16 cellular contexts compared by ENCODE assay signal in genomic region chr17:48244814-48245213, GRCh38.
DNase-seq lines count a peak whose midpoint lies in the region; ATAC-seq, FAIRE-seq and TF ChIP-seq lines count a peak whose summit lies in the region.
"Had no signal": no experiment of that assay in that cellular context is flagged by ENCODE, and none has a peak within 500 bp of the region (broad histone marks: within the 10 kb centered on the region; RNA-seq: fewer than 3 reads in every experiment).

No MANE protein-coding gene starts in this region.

- peak overlapping the region; percentile 65 to 81 for H3K27ac ChIP-seq in A549
- H3K27ac ChIP-seq: gastrocnemius medialis had no signal

- no peak overlapping the region for H3K4me3 Mint-ChIP-seq in T-cell
- H3K4me3 Mint-ChIP-seq: activated CD4-positive, alpha-beta memory T cell treated with anti-CD3 and anti-CD28 coated beads, Interleukin-2, amount 10 ng/mL, durations not matched to agents 7 days and 5 days; IgD-negative memory B cell had no signal

- no peak for TF ChIP-seq RAD21 in A549 (conservative IDR thresholded peaks at IDR 0.05 in 1 of 2, IDR thresholded peaks at IDR 0.05 in 1 of 2)

- 7% methylated on average over 1 of the region's 1 CpG for WGBS in A549 (ENCODE audit: missing lambda C conversion rate)

- H3K9me3 ChIP-seq in A549: no peaks in the 10 kb centered on the region
- H3K9me3 ChIP-seq: gastrocnemius medialis, pancreas had no signal

- TF ChIP-seq POLR2A in A549 (IDR thresholded peaks at IDR 0.05; ENCODE audit: low read length) (no peak), H54 (IDR thresholded peaks at IDR 0.05; ENCODE audit: low read depth, low read length) (no peak)

- CTCF ChIA-PET in A549 (lab: Yijun Ruan, JAX): interaction anchor here (0.8 to 15.3 kb wide), 12 partner anchors 9 to 105 kb away, joined by 3 to 217 read pairs (median 5); no protein-coding TSS in a partner anchor
- CTCF ChIA-PET in T-cell (lab: Charles Lee): interaction anchor here (0.6 to 1.9 kb wide), 4 partner anchors 16 to 248 kb away, joined by 3 to 6 read pairs (median 4); no protein-coding TSS in a partner anchor

- H3K36me3 Mint-ChIP-seq in T-cell: peaks cover 8% of the 10 kb centered on the region
- H3K36me3 Mint-ChIP-seq: IgD-negative memory B cell had no signal

- H3K4me1 ChIP-seq in A549: peaks cover 79% of the 10 kb centered on the region

- TF ChIP-seq CTCF in A549 (IDR thresholded peaks at IDR 0.05): no peak

- DNase-seq in A549 (ENCODE audit: low read depth in 1 of 2, low spot score in 1 of 2) (peak in 1 of 2 experiments; percentile 53), H54 (ENCODE audit: insufficient read length, low spot score) (no peak), T-cell (no peak), iris pigment epithelial cell (ENCODE audit: low read depth) (peak; percentile 44), HUDEP-2 (lab: John Stamatoyannopoulos, UW; ENCODE audit: unreplicated experiment in 76 of 76) (no peak), OCI-M1 (lab: John Stamatoyannopoulos, UW) (no peak), NCI-H2227 treated with DMSO at 0.1 percent for 48 hours (lab: John Stamatoyannopoulos, UW) (no peak)
- DNase-seq: activated CD4-positive, alpha-beta memory T cell treated with anti-CD3 and anti-CD28 coated beads, Interleukin-2, amount 10 ng/mL, durations not matched to agents 7 days and 5 days; activated effector memory CD4-positive, alpha-beta T cell treated with Interleukin-2 at 50 U/mL for 16 hours; effector CD8-positive, alpha-beta T cell; gastrocnemius medialis; NCI-H774; pancreas; Right ventricle myocardium superior had no signal

- no peak overlapping the region for H3K4me3 ChIP-seq in A549
- H3K4me3 ChIP-seq: gastrocnemius medialis, pancreas had no signal

- no peak for TF ChIP-seq EP300 in A549 (IDR thresholded peaks at IDR 0.05)

- FAIRE-seq in A549 (lab: Jason Lieb, UNC): no peak
- peak; percentile 72 for FAIRE-seq in H54 (lab: Jason Lieb, UNC)
- FAIRE-seq: pancreas had no signal

- no peaks in the 10 kb centered on the region for H3K27me3 Mint-ChIP-seq in T-cell
- H3K27me3 Mint-ChIP-seq: activated CD4-positive, alpha-beta memory T cell treated with anti-CD3 and anti-CD28 coated beads, Interleukin-2, amount 10 ng/mL, durations not matched to agents 7 days and 5 days had no signal

- POLR2A ChIA-PET in A549 (lab: Yijun Ruan, JAX) (no interaction called here), T-cell (lab: Charles Lee) (interaction anchor here in 1 of 2 donors (0.6 kb wide), 1 partner anchor 9 kb away, joined by 4 read pairs; no protein-coding TSS in a partner anchor)

- ATAC-seq in A549: no peak
- ATAC-seq in T-cell (replicated peaks in 1 of 4): no peak
- ATAC-seq in HG03520 (IDR thresholded peaks at IDR 0.05; ENCODE audit: unreplicated experiment): no peak
- ATAC-seq: gastrocnemius medialis had no signal

- H3K4me2 ChIP-seq in A549: peak overlapping the region; percentile 59

- H3K9me3 Mint-ChIP-seq in T-cell: no peaks in the 10 kb centered on the region
- H3K9me3 Mint-ChIP-seq: activated CD4-positive, alpha-beta memory T cell treated with anti-CD3 and anti-CD28 coated beads, Interleukin-2, amount 10 ng/mL, durations not matched to agents 7 days and 5 days; IgD-negative memory B cell had no signal

- H3K27ac Mint-ChIP-seq in T-cell: peak overlapping the region; percentile 40 to 46
- H3K27ac Mint-ChIP-seq: activated CD4-positive, alpha-beta memory T cell treated with anti-CD3 and anti-CD28 coated beads, Interleukin-2, amount 10 ng/mL, durations not matched to agents 7 days and 5 days; IgD-negative memory B cell had no signal

- H3K4me1 Mint-ChIP-seq in T-cell: peaks cover 68 to 70% (median 69%) of the 10 kb centered on the region in 3 donors

TF ChIP-seq in A549, 52 proteins besides CTCF, POLR2A, EP300 and RAD21:
- TF ChIP-seq HDAC2 (IDR thresholded peaks at IDR 0.05) (no peak), ZNF302 (CRISPR knock-in tag; IDR thresholded peaks at IDR 0.05) (peak; percentile 33; the same call in 1 of the 2 replicates)
